ENCODE assay signal across 8 cellular contexts in the genomic region with DNA sequence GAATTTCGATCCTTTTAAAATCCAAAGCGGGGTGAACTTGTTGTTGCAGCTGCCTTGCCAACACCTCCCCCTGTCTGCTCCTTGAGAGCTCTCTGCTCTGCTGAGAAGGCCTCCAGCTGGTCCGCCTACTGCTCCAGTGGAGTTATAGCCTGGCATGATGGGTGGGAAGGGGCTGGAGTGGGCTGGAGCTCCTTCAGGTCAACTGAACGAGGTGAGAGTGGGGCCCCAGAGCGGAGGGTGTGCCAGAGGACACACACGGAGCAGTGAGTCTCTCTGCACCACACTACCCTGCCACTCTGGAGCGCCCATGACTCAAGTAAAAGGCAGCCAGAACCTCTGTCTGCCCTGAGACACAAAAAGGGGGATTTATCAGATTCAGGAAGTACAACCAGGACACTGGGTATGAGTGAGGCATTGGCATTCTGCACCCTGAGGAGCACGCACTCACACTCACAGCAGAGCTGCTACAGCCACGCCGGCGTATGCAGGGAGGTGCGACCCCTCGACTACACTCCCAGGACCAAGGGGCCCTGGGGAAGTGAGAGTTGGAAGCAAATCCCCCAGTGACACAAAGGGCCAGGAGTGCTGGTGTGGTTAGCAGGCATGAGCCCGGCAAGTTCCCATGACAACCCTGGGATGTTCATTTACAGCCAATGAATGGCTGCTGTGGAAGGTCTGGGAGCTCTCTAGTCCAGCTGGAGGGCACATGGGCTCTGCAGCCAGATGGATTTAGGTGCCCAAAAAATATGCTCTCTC. TPM values are rescaled to one million over a fixed set of nuclear protein-coding genes. Genes with fewer than 3 reads are reported as not detected.
DNase-seq lines count a peak whose midpoint lies in the region; ATAC-seq and TF ChIP-seq lines count a peak whose summit lies in the region.

No MANE protein-coding gene starts in this region.

- H3K4me3 ChIP-seq in thoracic aorta: peak overlapping the region; percentile 41

- peaks cover 40% of the 10 kb centered on the region for H3K36me3 Mint-ChIP-seq in T-helper 1 cell treated with Interleukin-12 subunit alpha and Interleukin-12 subunit beta and Interleukin-4 antibody, amounts not matched to agents 30 μg/mL and 1 μg/mL, for 36 hours (ENCODE audit: low read depth)
- peaks cover 15% of the 10 kb centered on the region for H3K36me3 Mint-ChIP-seq in activated naive CD8-positive, alpha-beta T cell treated with anti-CD3 and anti-CD28 coated beads for 36 hours
- peaks cover 15 to 31% (median 15%) of the 10 kb centered on the region in 3 donors for H3K36me3 Mint-ChIP-seq in immature natural killer cell

- no peak overlapping the region for H3K4me3 Mint-ChIP-seq in T-helper 1 cell treated with Interleukin-12 subunit alpha and Interleukin-12 subunit beta and Interleukin-4 antibody, amounts not matched to agents 30 μg/mL and 1 μg/mL, for 36 hours
- no peak overlapping the region for H3K4me3 Mint-ChIP-seq in activated naive CD8-positive, alpha-beta T cell treated with anti-CD3 and anti-CD28 coated beads for 36 hours
- no peak overlapping the region for H3K4me3 Mint-ChIP-seq in immature natural killer cell

- ATAC-seq in thoracic aorta (ENCODE audit: insufficient number of reproducible peaks, low FRiP score, low read depth): peak; percentile 32

- H3K27ac Mint-ChIP-seq in T-helper 1 cell treated with Interleukin-12 subunit alpha and Interleukin-12 subunit beta and Interleukin-4 antibody, amounts not matched to agents 30 μg/mL and 1 μg/mL, for 36 hours: peak overlapping the region; percentile 41
- H3K27ac Mint-ChIP-seq in activated naive CD8-positive, alpha-beta T cell treated with anti-CD3 and anti-CD28 coated beads for 36 hours: peak overlapping the region; percentile 79
- H3K27ac Mint-ChIP-seq in immature natural killer cell: peak overlapping the region in 4 of 6 donors; percentile 14 to 84 (median 16)

- H3K36me3 ChIP-seq in thoracic aorta: peaks cover 39% of the 10 kb centered on the region

- no peaks in the 10 kb centered on the region for H3K27me3 ChIP-seq in thoracic aorta (replicated peaks; ENCODE audit: insufficient read depth)

- peaks cover 37 to 49% of the 10 kb centered on the region in 2 donors for H3K4me1 ChIP-seq in thoracic aorta (ENCODE audit: control insufficient read depth in 1 of 2, low read depth in 2 of 2)

- no peaks in the 10 kb centered on the region for H3K9me3 ChIP-seq in thoracic aorta

- H3K27ac ChIP-seq in thoracic aorta: peak overlapping the region; percentile 80 to 89

- no peak for TF ChIP-seq CTCF in thoracic aorta (IDR thresholded peaks at IDR 0.05)

- DNase-seq in T-helper 1 cell (no peak), immature natural killer cell (no peak), thoracic aorta (ENCODE audit: low spot score) (peak; percentile 25), HUDEP-2 (lab: John Stamatoyannopoulos, UW; ENCODE audit: unreplicated experiment in 76 of 76) (no peak), SHP77 (lab: John Stamatoyannopoulos, UW) (no peak), NCI-H82 (lab: John Stamatoyannopoulos, UW) (no peak)
- no peak for DNase-seq in activated naive CD8-positive, alpha-beta T cell treated with anti-CD3 and anti-CD28 coated beads for 36 hours

- no peaks in the 10 kb centered on the region for H3K9me3 Mint-ChIP-seq in T-helper 1 cell treated with Interleukin-12 subunit alpha and Interleukin-12 subunit beta and Interleukin-4 antibody, amounts not matched to agents 30 μg/mL and 1 μg/mL, for 36 hours
- no peaks in the 10 kb centered on the region for H3K9me3 Mint-ChIP-seq in activated naive CD8-positive, alpha-beta T cell treated with anti-CD3 and anti-CD28 coated beads for 36 hours
- no peaks in the 10 kb centered on the region for H3K9me3 Mint-ChIP-seq in immature natural killer cell

- H3K27me3 Mint-ChIP-seq in T-helper 1 cell treated with Interleukin-12 subunit alpha and Interleukin-12 subunit beta and Interleukin-4 antibody, amounts not matched to agents 30 μg/mL and 1 μg/mL, for 36 hours (ENCODE audit: low read depth): no peaks in the 10 kb centered on the region
- H3K27me3 Mint-ChIP-seq in activated naive CD8-positive, alpha-beta T cell treated with anti-CD3 and anti-CD28 coated beads for 36 hours: no peaks in the 10 kb centered on the region
- peaks cover 0 to 2% (median 0%) of the 10 kb centered on the region in 3 donors for H3K27me3 Mint-ChIP-seq in immature natural killer cell (ENCODE audit: low read depth in 3 of 3)

- peaks cover 17% of the 10 kb centered on the region for H3K4me1 Mint-ChIP-seq in T-helper 1 cell treated with Interleukin-12 subunit alpha and Interleukin-12 subunit beta and Interleukin-4 antibody, amounts not matched to agents 30 μg/mL and 1 μg/mL, for 36 hours (ENCODE audit: low read depth)
- H3K4me1 Mint-ChIP-seq in activated naive CD8-positive, alpha-beta T cell treated with anti-CD3 and anti-CD28 coated beads for 36 hours: peaks cover 23% of the 10 kb centered on the region
- peaks cover 16 to 19% of the 10 kb centered on the region in 2 donors for H3K4me1 Mint-ChIP-seq in immature natural killer cell

RNA-seq across cellular contexts. Expression of a gene that starts 28.0 kb away (rescaled TPM):
- total RNA-seq in activated naive CD8-positive, alpha-beta T cell treated with anti-CD3 and anti-CD28 coated beads for 36 hours: 1 to 10 TPM; 5.3 to 6.3 TPM
- 10 to 100 TPM in 2 of 3 donors, 1 to 10 TPM in 1; 8.8 to 29.2 (median 11.1) TPM for polyA plus RNA-seq in immature natural killer cell
- 100 to 1,000 TPM; 107 to 189 TPM for total RNA-seq in thoracic aorta

RNA-seq across cellular contexts. Expression of a gene that starts 34.3 kb away (rescaled TPM):
- total RNA-seq in activated naive CD8-positive, alpha-beta T cell treated with anti-CD3 and anti-CD28 coated beads for 36 hours: 10 to 100 TPM; 43.1 to 51.5 TPM
- 100 to 1,000 TPM in 1 of 3 donors, 10 to 100 TPM in 2; 43.3 to 101 (median 61.5) TPM for polyA plus RNA-seq in immature natural killer cell
- total RNA-seq in thoracic aorta: 10 to 100 TPM; 60.3 to 61.5 TPM

RNA-seq across cellular contexts. Expression of a gene that starts 45.2 kb away (rescaled TPM):
- 1 to 10 TPM; 9.3 to 9.4 TPM for total RNA-seq in activated naive CD8-positive, alpha-beta T cell treated with anti-CD3 and anti-CD28 coated beads for 36 hours
- under 1 TPM in 2 of 3 donors, not detected in 1; 0.26 to 0.96 TPM for polyA plus RNA-seq in immature natural killer cell
- 1 to 10 TPM; 3.9 to 5.6 TPM for total RNA-seq in thoracic aorta

RNA-seq across cellular contexts. Expression of a gene that starts 46.3 kb away (rescaled TPM):
- 10 to 100 TPM; 64.1 to 66.8 TPM for total RNA-seq in activated naive CD8-positive, alpha-beta T cell treated with anti-CD3 and anti-CD28 coated beads for 36 hours
- 100 to 1,000 TPM; 156 to 181 (median 164) TPM for polyA plus RNA-seq in immature natural killer cell
- total RNA-seq in thoracic aorta: 10 to 100 TPM; 14.4 to 34.4 TPM

Comparison
In these comparisons a context has a peak if more than half of its experiments do, and no peak if none do; other contexts are left out.
1. H3K27ac Mint-ChIP-seq: peak in every context shown above with its lines; median percentile 79 in activated naive CD8-positive, alpha-beta T cell treated with anti-CD3 and anti-CD28 coated beads for 36 hours; 41 in T-helper 1 cell treated with Interleukin-12 subunit alpha and Interleukin-12 subunit beta and Interleukin-4 antibody, amounts not matched to agents 30 μg/mL and 1 μg/mL, for 36 hours; 16 in immature natural killer cell.
2. RNA of a gene that starts 28.0 kb away (total RNA-seq): 107 to 189 TPM in thoracic aorta; 5.3 to 6.3 TPM in activated naive CD8-positive, alpha-beta T cell treated with anti-CD3 and anti-CD28 coated beads for 36 hours; every median in the first group is over 10 times any median in the second.